In genomic region chr2:54569745-54570296, GRCh38 we compare ENCODE assay signal across 8 cellular contexts.
DNase-seq lines count a peak whose midpoint lies in the region; ATAC-seq, FAIRE-seq and TF ChIP-seq lines count a peak whose summit lies in the region.

No MANE protein-coding gene starts in this region.

- H3K36me3 Mint-ChIP-seq in astrocyte (ENCODE audit: low read depth, unreplicated experiment): peaks cover 9% of the 10 kb centered on the region
- H3K36me3 Mint-ChIP-seq in naive thymus-derived CD8-positive, alpha-beta T cell: peaks cover 0 to 14% (median 4%) of the 10 kb centered on the region in 3 donors

- H3K4me2 ChIP-seq in astrocyte (ENCODE audit: low read length): peak overlapping the region; percentile 83

- H3K36me3 ChIP-seq in GM06990 (ENCODE audit: control insufficient read depth, insufficient read depth, low read length) (no peaks in the 10 kb centered on the region), astrocyte (ENCODE audit: insufficient read depth, low read length) (no peaks in the 10 kb centered on the region)

- H3K4me1 ChIP-seq in astrocyte (ENCODE audit: insufficient read depth, low read length): peaks cover 63% of the 10 kb centered on the region

- H3K9me3 ChIP-seq in astrocyte (ENCODE audit: insufficient read depth, low read depth, low read length): no peaks in the 10 kb centered on the region

- H3K27me3 Mint-ChIP-seq in astrocyte (ENCODE audit: low read depth, unreplicated experiment): no peaks in the 10 kb centered on the region
- H3K27me3 Mint-ChIP-seq in naive thymus-derived CD8-positive, alpha-beta T cell: no peaks in the 10 kb centered on the region

- H3K79me2 ChIP-seq in astrocyte (ENCODE audit: insufficient read depth, low read length): peaks cover 83% of the 10 kb centered on the region

- H3K27ac ChIP-seq in astrocyte (ENCODE audit: low read depth, low read length): peak overlapping the region; percentile 99

- peak; percentile 65 for DNase-seq in GM06990 (ENCODE audit: extremely low read depth, insufficient read length)
- DNase-seq in astrocyte (ENCODE audit: low read depth): no peak
- DNase-seq in naive thymus-derived CD8-positive, alpha-beta T cell: peak in 1 of 10 donors; percentile 35
- no peak for DNase-seq in SW480 (ENCODE audit: low spot score)
- DNase-seq in NCI-H128 (lab: John Stamatoyannopoulos, UW; ENCODE audit: unreplicated experiment): no peak

- no peaks in the 10 kb centered on the region for H3K9me3 Mint-ChIP-seq in astrocyte (ENCODE audit: unreplicated experiment)
- no peaks in the 10 kb centered on the region for H3K9me3 Mint-ChIP-seq in naive thymus-derived CD8-positive, alpha-beta T cell

- no peak overlapping the region for H2AFZ ChIP-seq in astrocyte (ENCODE audit: low read depth, low read length)

- no peaks in the 10 kb centered on the region for H3K27me3 ChIP-seq in GM06990 (replicated peaks; ENCODE audit: control insufficient read depth, insufficient read depth, low read length)
- H3K27me3 ChIP-seq in astrocyte (ENCODE audit: insufficient read depth, low read length): no peaks in the 10 kb centered on the region

- POLR2A ChIA-PET in naive thymus-derived CD8-positive, alpha-beta T cell (lab: Charles Lee): interaction anchor here (1.1 to 18.3 kb wide), 4 partner anchors 10 to 29 kb away, joined by 3 to 331 read pairs (median 14); no protein-coding TSS in a partner anchor

- H4K20me1 ChIP-seq in astrocyte (ENCODE audit: insufficient read depth, low read length): peaks cover 8% of the 10 kb centered on the region

- H3K4me3 ChIP-seq in GM06990 (replicated peaks; ENCODE audit: low read depth, low read length) (peak overlapping the region; percentile 49), astrocyte (ENCODE audit: insufficient read depth, low read depth, low read length) (no peak overlapping the region)

- ATAC-seq in HG03108 (IDR thresholded peaks at IDR 0.05; ENCODE audit: unreplicated experiment) (peak; percentile 16), GM19023 (IDR thresholded peaks at IDR 0.05; ENCODE audit: unreplicated experiment) (no peak), GM19463 (IDR thresholded peaks at IDR 0.05; ENCODE audit: unreplicated experiment) (no peak)
- ATAC-seq in naive thymus-derived CD8-positive, alpha-beta T cell: no peak

- FAIRE-seq in astrocyte (lab: Jason Lieb, UNC): no peak

- TF ChIP-seq CTCF in GM06990 (IDR thresholded peaks at IDR 0.05; ENCODE audit: insufficient read depth, low read length, poor library complexity, severe bottlenecking) (no peak), astrocyte (IDR thresholded peaks at IDR 0.05; ENCODE audit: insufficient read depth, low read depth, low read length) (no peak)

- no peak overlapping the region for H3K4me3 Mint-ChIP-seq in astrocyte (ENCODE audit: unreplicated experiment)
- peak overlapping the region; percentile 71 to 91 (median 84) for H3K4me3 Mint-ChIP-seq in naive thymus-derived CD8-positive, alpha-beta T cell

- peak overlapping the region; percentile 91 for H3K9ac ChIP-seq in astrocyte (ENCODE audit: low read length)

- peak overlapping the region; percentile 87 for H3K27ac Mint-ChIP-seq in astrocyte (ENCODE audit: unreplicated experiment)
- peak overlapping the region; percentile 94 to 99 (median 98) for H3K27ac Mint-ChIP-seq in naive thymus-derived CD8-positive, alpha-beta T cell

- H3K4me1 Mint-ChIP-seq in astrocyte (ENCODE audit: low read depth, unreplicated experiment): peaks cover 64% of the 10 kb centered on the region
- peaks cover 51 to 96% (median 92%) of the 10 kb centered on the region in 4 donors for H3K4me1 Mint-ChIP-seq in naive thymus-derived CD8-positive, alpha-beta T cell
